Comparison of ENCODE assay signal across 1 cellular context in the genomic region with DNA sequence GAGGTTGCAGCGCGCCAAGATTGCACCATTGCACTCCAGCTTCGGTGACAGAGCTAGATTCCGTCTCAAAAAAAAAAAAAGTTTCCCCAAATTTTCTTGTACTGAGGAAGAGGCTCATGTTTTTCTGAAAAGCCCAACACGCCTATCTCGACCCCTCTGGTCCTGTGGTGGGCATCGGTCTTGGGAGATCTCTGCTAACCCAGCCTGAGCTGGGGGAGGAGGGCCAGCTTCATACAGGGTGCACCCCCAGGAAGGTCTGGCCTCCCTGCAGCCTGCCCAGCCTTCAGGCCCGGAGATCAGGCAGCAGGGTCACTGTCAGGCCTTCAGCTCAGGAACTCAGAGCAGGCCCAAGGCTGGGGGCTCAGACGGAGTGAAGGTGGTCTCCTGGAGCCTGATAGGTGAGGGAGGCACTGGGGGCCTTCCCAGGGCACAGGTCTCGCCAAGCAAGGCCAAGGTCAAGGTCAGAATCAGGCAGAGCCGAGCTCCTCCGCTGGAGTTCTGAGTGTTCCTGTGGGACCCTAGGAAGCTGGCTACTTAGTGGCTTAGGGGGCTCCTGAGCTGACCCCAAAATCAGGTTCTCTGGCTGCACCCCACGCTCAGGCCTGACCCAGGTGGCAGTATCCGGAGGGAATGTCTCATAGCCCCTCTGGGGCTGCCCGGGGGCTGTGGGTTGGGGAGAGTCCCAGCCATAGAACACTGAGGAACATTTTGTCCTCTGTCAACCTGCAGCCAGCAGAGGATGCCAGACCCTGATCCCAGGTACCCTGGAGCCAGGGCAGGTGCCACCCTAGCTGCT.
TF ChIP-seq lines count a peak whose summit lies in the region.

No MANE protein-coding gene starts in this region.

TF ChIP-seq in HEK293, 187 proteins besides CTCF, POLR2A, EP300 and RAD21 (continued from another document):
- TF ChIP-seq ZNF600 (tag by site-specific recombination; IDR thresholded peaks at IDR 0.05), result 0 out of 2 replicates have a peak, but pooled peaks have one; percentile 20
- TF ChIP-seq ZNF585B (tag by site-specific recombination; IDR thresholded peaks at IDR 0.05), result peak; percentile 45; the same call in 1 of the 2 replicates
- TF ChIP-seq ZNF571 (tag by site-specific recombination; IDR thresholded peaks at IDR 0.05), result no peak
- no peak for TF ChIP-seq ZNF548 (tag by site-specific recombination; IDR thresholded peaks at IDR 0.05)
- TF ChIP-seq, protein P1, sequence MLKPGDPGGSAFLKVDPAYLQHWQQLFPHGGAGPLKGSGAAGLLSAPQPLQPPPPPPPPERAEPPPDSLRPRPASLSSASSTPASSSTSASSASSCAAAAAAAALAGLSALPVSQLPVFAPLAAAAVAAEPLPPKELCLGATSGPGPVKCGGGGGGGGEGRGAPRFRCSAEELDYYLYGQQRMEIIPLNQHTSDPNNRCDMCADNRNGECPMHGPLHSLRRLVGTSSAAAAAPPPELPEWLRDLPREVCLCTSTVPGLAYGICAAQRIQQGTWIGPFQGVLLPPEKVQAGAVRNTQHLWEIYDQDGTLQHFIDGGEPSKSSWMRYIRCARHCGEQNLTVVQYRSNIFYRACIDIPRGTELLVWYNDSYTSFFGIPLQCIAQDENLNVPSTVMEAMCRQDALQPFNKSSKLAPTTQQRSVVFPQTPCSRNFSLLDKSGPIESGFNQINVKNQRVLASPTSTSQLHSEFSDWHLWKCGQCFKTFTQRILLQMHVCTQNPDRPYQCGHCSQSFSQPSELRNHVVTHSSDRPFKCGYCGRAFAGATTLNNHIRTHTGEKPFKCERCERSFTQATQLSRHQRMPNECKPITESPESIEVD (tag by site-specific recombination; IDR thresholded peaks at IDR 0.05), result no peak
